Comparison of ENCODE assay signal across 14 cellular contexts in the genomic region with DNA sequence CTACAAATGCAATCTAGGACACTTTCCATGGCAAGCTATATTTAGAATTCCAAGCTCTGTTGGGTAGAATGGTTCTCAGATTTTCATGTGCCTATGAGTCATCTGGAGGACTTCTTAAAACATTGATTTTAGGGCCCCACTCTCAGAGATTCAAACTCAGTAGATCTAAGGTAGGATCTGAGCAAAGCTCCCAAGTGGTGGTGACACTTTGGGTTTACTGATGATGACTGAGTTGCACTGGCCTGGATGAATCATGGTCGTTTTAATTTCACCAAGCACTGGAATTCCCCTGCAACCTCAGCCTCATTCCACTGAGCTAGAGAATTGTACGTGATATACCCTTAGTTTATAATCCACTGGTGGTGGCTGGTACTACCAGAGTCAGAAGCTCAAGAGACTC.
DNase-seq lines count a peak whose midpoint lies in the region; ATAC-seq and TF ChIP-seq lines count a peak whose summit lies in the region.
"Had no signal": no experiment of that assay in that cellular context is flagged by ENCODE, and none has a peak within 500 bp of the region (broad histone marks: within the 10 kb centered on the region; RNA-seq: fewer than 3 reads in every experiment).

No MANE protein-coding gene starts in this region.

- ATAC-seq in GM18499 (IDR thresholded peaks at IDR 0.05; ENCODE audit: insufficient read depth, unreplicated experiment), result peak; percentile 52
- no peak for ATAC-seq in GM19328 (IDR thresholded peaks at IDR 0.05; ENCODE audit: unreplicated experiment)

- TF ChIP-seq CTCF in AG10803 (conservative IDR thresholded peaks at IDR 0.05; ENCODE audit: low read length), result no peak; the same call in 1 of the 2 replicates

- peak; percentile 66 for DNase-seq in AG10803 (ENCODE audit: low read depth)
- peak; percentile 13 to 22 for DNase-seq in SJCRH30
- peak; percentile 95 for DNase-seq in kidney glomerular epithelial cell (lab: John Stamatoyannopoulos, UW)
- DNase-seq in cerebellum (ENCODE audit: low spot score), result no peak
- no peak for DNase-seq in posterior cingulate gyrus
- DNase-seq in NCI-H1436 treated with DMSO at 0.1 percent for 48 hours (lab: John Stamatoyannopoulos, UW), result no peak
- DNase-seq: activated CD8-positive, alpha-beta memory T cell treated with anti-CD3 and anti-CD28 coated beads, Interleukin-2, amount 50 U/mL, for 48 hours; H9; Kasumi-1; pancreas; SIG-M5; stomach had no signal

- H3K27ac ChIP-seq in SJCRH30, result no peak overlapping the region
- H3K27ac ChIP-seq: stomach had no signal

- H3K27me3 ChIP-seq in SJCRH30, result no peaks in the 10 kb centered on the region
- H3K27me3 ChIP-seq: pancreas, stomach had no signal

- intact Hi-C loops in posterior cingulate gyrus (cut with DNase I), result no loop called here

- H3K4me1 ChIP-seq in SJCRH30, result 0 out of 2 replicates have a peak, but pooled peaks cover 3% of the 10 kb centered on the region

- H3K4me3 ChIP-seq in AG10803 (ENCODE audit: low read length), result no peak overlapping the region
- no peak overlapping the region for H3K4me3 ChIP-seq in SJCRH30
- H3K4me3 ChIP-seq: pancreas, stomach had no signal

- no peaks in the 10 kb centered on the region for H3K36me3 ChIP-seq in SJCRH30
- H3K36me3 ChIP-seq: pancreas, stomach had no signal

- H3K9me3 ChIP-seq in SJCRH30 (replicated peaks), result no peaks in the 10 kb centered on the region
- H3K9me3 ChIP-seq: pancreas, stomach had no signal

Comparison
In these comparisons a context has a peak if more than half of its experiments do, and no peak if none do; other contexts are left out.
1. DNase-seq: peak in AG10803 (single experiment), SJCRH30 (2 of 2) and kidney glomerular epithelial cell (single experiment); none in cerebellum (single experiment), posterior cingulate gyrus (0 of 10) and NCI-H1436 treated with DMSO at 0.1 percent for 48 hours (single experiment).